ENCODE assay signal across 1 cellular context in the genomic region with DNA sequence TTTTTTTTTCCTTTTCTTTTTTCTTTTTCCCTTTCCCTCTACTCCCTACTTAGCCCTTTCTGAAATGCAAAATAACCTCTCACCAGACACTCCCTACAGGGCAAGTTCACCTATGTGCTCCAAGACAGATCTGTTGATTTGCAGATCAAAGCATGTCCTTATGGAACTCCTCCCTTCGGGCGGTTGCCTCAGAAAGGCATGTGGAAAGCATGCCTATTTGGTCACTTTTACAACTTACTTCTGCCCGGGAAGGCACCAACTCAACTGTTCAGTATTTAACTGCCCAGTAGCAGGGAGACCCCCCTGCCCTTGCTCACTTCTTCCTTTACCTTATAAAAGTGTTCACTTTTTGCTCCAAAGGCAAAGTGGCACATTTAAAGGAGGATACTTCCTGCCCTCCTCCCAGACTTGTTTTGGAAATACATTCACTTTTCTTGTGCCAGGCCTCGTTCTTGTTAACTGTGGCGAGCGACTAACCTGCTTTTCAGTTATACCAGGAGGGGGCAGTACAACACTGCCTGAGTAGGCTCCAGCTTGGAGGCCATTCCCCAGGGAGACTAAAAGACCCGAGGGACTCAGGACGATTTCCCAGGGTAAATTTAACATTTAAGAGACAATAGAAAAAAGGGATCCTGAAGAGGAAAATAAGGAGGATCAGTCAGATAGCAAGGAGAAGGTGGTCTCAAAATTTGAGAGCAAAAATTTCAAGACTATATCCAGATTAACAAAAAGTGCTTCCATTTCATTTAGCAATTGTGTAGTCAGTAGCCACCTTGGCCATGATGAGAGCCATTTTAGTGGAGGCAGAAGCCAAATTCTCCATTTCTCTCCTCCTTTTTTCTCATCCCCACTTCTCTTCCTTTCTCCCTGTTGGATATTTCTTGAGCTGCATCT.
TF ChIP-seq lines count a peak whose summit lies in the region.

No MANE protein-coding gene starts in this region.

TF ChIP-seq in GM23338, 12 proteins besides CTCF, POLR2A, EP300 and RAD21 (continued from another document):
- TF ChIP-seq, protein P1, sequence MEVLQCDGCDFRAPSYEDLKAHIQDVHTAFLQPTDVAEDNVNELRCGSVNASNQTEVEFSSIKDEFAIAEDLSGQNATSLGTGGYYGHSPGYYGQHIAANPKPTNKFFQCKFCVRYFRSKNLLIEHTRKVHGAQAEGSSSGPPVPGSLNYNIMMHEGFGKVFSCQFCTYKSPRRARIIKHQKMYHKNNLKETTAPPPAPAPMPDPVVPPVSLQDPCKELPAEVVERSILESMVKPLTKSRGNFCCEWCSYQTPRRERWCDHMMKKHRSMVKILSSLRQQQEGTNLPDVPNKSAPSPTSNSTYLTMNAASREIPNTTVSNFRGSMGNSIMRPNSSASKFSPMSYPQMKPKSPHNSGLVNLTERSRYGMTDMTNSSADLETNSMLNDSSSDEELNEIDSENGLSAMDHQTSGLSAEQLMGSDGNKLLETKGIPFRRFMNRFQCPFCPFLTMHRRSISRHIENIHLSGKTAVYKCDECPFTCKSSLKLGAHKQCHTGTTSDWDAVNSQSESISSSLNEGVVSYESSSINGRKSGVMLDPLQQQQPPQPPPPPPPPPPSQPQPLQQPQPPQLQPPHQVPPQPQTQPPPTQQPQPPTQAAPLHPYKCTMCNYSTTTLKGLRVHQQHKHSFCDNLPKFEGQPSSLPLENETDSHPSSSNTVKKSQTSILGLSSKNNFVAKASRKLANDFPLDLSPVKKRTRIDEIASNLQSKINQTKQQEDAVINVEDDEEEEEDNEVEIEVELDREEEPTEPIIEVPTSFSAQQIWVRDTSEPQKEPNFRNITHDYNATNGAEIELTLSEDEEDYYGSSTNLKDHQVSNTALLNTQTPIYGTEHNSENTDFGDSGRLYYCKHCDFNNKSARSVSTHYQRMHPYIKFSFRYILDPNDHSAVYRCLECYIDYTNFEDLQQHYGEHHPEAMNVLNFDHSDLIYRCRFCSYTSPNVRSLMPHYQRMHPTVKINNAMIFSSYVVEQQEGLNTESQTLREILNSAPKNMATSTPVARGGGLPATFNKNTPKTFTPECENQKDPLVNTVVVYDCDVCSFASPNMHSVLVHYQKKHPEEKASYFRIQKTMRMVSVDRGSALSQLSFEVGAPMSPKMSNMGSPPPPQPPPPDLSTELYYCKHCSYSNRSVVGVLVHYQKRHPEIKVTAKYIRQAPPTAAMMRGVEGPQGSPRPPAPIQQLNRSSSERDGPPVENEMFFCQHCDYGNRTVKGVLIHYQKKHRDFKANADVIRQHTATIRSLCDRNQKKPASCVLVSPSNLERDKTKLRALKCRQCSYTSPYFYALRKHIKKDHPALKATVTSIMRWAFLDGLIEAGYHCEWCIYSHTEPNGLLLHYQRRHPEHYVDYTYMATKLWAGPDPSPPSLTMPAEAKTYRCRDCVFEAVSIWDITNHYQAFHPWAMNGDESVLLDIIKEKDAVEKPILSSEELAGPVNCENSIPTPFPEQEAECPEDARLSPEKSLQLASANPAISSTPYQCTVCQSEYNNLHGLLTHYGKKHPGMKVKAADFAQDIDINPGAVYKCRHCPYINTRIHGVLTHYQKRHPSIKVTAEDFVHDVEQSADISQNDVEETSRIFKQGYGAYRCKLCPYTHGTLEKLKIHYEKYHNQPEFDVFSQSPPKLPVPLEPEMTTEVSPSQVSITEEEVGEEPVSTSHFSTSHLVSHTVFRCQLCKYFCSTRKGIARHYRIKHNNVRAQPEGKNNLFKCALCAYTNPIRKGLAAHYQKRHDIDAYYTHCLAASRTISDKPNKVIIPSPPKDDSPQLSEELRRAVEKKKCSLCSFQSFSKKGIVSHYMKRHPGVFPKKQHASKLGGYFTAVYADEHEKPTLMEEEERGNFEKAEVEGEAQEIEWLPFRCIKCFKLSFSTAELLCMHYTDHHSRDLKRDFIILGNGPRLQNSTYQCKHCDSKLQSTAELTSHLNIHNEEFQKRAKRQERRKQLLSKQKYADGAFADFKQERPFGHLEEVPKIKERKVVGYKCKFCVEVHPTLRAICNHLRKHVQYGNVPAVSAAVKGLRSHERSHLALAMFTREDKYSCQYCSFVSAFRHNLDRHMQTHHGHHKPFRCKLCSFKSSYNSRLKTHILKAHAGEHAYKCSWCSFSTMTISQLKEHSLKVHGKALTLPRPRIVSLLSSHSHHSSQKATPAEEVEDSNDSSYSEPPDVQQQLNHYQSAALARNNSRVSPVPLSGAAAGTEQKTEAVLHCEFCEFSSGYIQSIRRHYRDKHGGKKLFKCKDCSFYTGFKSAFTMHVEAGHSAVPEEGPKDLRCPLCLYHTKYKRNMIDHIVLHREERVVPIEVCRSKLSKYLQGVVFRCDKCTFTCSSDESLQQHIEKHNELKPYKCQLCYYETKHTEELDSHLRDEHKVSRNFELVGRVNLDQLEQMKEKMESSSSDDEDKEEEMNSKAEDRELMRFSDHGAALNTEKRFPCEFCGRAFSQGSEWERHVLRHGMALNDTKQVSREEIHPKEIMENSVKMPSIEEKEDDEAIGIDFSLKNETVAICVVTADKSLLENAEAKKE (CRISPR knock-in tag; IDR thresholded peaks at IDR 0.05), result no peak
- no peak for TF ChIP-seq STAT1 (IDR thresholded peaks at IDR 0.05; ENCODE audit: unreplicated experiment)
- TF ChIP-seq POLR2AphosphoS5 (IDR thresholded peaks at IDR 0.05; ENCODE audit: low read depth), result no peak
